ENCODE assay signal across 11 cellular contexts in the genomic region with DNA sequence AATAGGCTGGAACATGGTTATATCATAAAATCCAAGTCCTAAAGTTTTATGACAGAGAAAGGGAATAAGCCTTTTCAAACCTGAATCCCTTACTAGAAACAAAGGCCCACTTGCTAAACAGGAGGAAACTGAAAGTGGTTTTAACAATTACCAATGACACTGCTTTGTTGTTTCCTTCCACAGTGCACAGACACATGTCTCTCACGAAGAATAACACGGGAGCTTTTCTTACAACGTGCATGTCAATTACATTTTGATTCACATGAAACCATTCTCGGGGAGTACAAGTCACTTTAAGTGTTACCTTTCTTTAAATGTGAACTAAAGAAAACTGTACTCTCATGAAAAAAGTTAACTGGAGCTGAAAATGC. TPM values are rescaled to one million over a fixed set of nuclear protein-coding genes. Genes with fewer than 3 reads are reported as not detected.
DNase-seq lines count a peak whose midpoint lies in the region; ATAC-seq and TF ChIP-seq lines count a peak whose summit lies in the region.
"Had no signal": no experiment of that assay in that cellular context is flagged by ENCODE, and none has a peak within 500 bp of the region (broad histone marks: within the 10 kb centered on the region; RNA-seq: fewer than 3 reads in every experiment).

No MANE protein-coding gene starts in this region.

- DNase-seq in Caco-2, result no peak
- DNase-seq in adipocyte (ENCODE audit: low read depth), result peak; percentile 5
- no peak for DNase-seq in naive thymus-derived CD4-positive, alpha-beta T cell
- no peak for DNase-seq in iPS-NIHi11 (ENCODE audit: low spot score)
- no peak for DNase-seq in NCI-H82 treated with DMSO at 0.1 percent for 48 hours (lab: John Stamatoyannopoulos, UW; ENCODE audit: unreplicated experiment)
- no peak for DNase-seq in aorta
- DNase-seq: esophagus squamous epithelium, GDM1 had no signal

- no peak for TF ChIP-seq CTCF in Caco-2 (IDR thresholded peaks at IDR 0.05; ENCODE audit: insufficient read depth in 1 of 2, low read depth in 1 of 2, low read length in 1 of 2, severe bottlenecking in 1 of 2, unreplicated experiment in 1 of 2)
- no peak for TF ChIP-seq CTCF in KMS-11 (conservative IDR thresholded peaks at IDR 0.05; ENCODE audit: low read depth, low read length)

- H3K27ac ChIP-seq in KMS-11 (peak overlapping the region; percentile 70), aorta (ENCODE audit: low read depth in 1 of 2, low read length in 2 of 2) (no peak overlapping the region)
- H3K27ac ChIP-seq in naive thymus-derived CD4-positive, alpha-beta T cell (ENCODE audit: low read depth, low read length), result peak overlapping the region; percentile 95

- H3K9me3 ChIP-seq in Caco-2 (no peaks in the 10 kb centered on the region), adipocyte (ENCODE audit: control insufficient read depth, low read length) (no peaks in the 10 kb centered on the region), aorta (ENCODE audit: control insufficient read depth, low read length) (peaks cover 2% of the 10 kb centered on the region)
- H3K9me3 ChIP-seq in naive thymus-derived CD4-positive, alpha-beta T cell (ENCODE audit: control insufficient read depth in 2 of 3, low read length in 3 of 3), result no peaks in the 10 kb centered on the region
- H3K9me3 ChIP-seq: esophagus squamous epithelium had no signal

- H3K36me3 Mint-ChIP-seq in Caco-2 (ENCODE audit: insufficient read depth, unreplicated experiment), result peaks cover 33% of the 10 kb centered on the region
- peaks cover 5 to 14% (median 12%) of the 10 kb centered on the region in 5 donors for H3K36me3 Mint-ChIP-seq in naive thymus-derived CD4-positive, alpha-beta T cell

- peaks cover 9% of the 10 kb centered on the region; the same call in 1 of the 2 replicates for H3K79me2 ChIP-seq in KMS-11 (ENCODE audit: insufficient read depth, low read depth)

- peak overlapping the region; percentile 62 for H3K4me3 ChIP-seq in Caco-2 (ENCODE audit: low read depth, low read length)
- no peak overlapping the region for H3K4me3 ChIP-seq in KMS-11 (IDR thresholded peaks at IDR 0.05; ENCODE audit: insufficient read depth, low read depth, low read length)
- H3K4me3 ChIP-seq in adipocyte (ENCODE audit: low read length), result peak overlapping the region; percentile 94
- H3K4me3 ChIP-seq in naive thymus-derived CD4-positive, alpha-beta T cell (ENCODE audit: low read length), result no peak overlapping the region
- H3K4me3 ChIP-seq in aorta (ENCODE audit: low read length in 2 of 2), result no peak overlapping the region

- CTCF ChIA-PET in Caco-2 (lab: Charles Lee), result interaction anchor here (5.2 kb wide), 1 partner anchor 203 kb away, joined by 43 read pairs; no protein-coding TSS in a partner anchor
- CTCF ChIA-PET in naive thymus-derived CD4-positive, alpha-beta T cell (lab: Charles Lee), result interaction anchor here (0.6 to 8.2 kb wide), 4 partner anchors 8 to 537 kb away, joined by 3 to 126 read pairs (median 4); no protein-coding TSS in a partner anchor

- H2AFZ ChIP-seq in KMS-11 (ENCODE audit: low read depth), result no peak overlapping the region

- no peaks in the 10 kb centered on the region for H3K4me1 ChIP-seq in Caco-2
- H3K4me1 ChIP-seq in KMS-11 (ENCODE audit: low read depth, poor library complexity, severe bottlenecking), result peaks cover 28% of the 10 kb centered on the region
- peaks cover 26% of the 10 kb centered on the region for H3K4me1 ChIP-seq in adipocyte (ENCODE audit: control insufficient read depth, insufficient read depth, low read length)
- peaks cover 8 to 16% of the 10 kb centered on the region in 2 donors for H3K4me1 ChIP-seq in naive thymus-derived CD4-positive, alpha-beta T cell (ENCODE audit: control insufficient read depth in 2 of 2, insufficient read depth in 2 of 2, low read length in 2 of 2)
- peaks cover 0 to 2% of the 10 kb centered on the region in 2 donors for H3K4me1 ChIP-seq in aorta (ENCODE audit: control insufficient read depth in 1 of 2, insufficient read depth in 2 of 2, low read length in 2 of 2)

- no peaks in the 10 kb centered on the region for H4K20me1 ChIP-seq in KMS-11 (ENCODE audit: insufficient read depth)

- peak overlapping the region; percentile 91 for H3K4me3 Mint-ChIP-seq in Caco-2 (ENCODE audit: unreplicated experiment)
- H3K4me3 Mint-ChIP-seq in naive thymus-derived CD4-positive, alpha-beta T cell, result peak overlapping the region; percentile 85 to 99 (median 98)

- H3K4me1 Mint-ChIP-seq in Caco-2 (ENCODE audit: low read depth, unreplicated experiment), result peaks cover 11% of the 10 kb centered on the region
- H3K4me1 Mint-ChIP-seq in naive thymus-derived CD4-positive, alpha-beta T cell, result peaks cover 13 to 53% (median 41%) of the 10 kb centered on the region in 7 donors

- POLR2A ChIA-PET in Caco-2 (lab: Charles Lee), result interaction anchor here (0.6 kb wide), 1 partner anchor 687 kb away, joined by 3 read pairs; no protein-coding TSS in a partner anchor
- POLR2A ChIA-PET in naive thymus-derived CD4-positive, alpha-beta T cell (lab: Charles Lee), result interaction anchor here (0.5 to 4.4 kb wide), 12 partner anchors 8 to 725 kb away, joined by 3 to 33 read pairs (median 6); partner anchors contain the start of genes ADCK2, BRAF, NDUFB2 and SSBP1

- intact Hi-C loops in Caco-2 (cut with micrococcal nuclease; ENCODE audit: unreplicated experiment), result loop anchor here (5.0 kb wide), 1 partner anchor 336 kb away; no protein-coding TSS in a partner anchor
- intact Hi-C loops in naive thymus-derived CD4-positive, alpha-beta T cell (cut with micrococcal nuclease), result loop anchor here (5.0 to 10.0 kb wide), 5 partner anchors 39 to 1779 kb away; partner anchors contain the start of genes RAB19 (in 2 of the 2) and UBN2 (in 1 of the 2)
- intact Hi-C loops in aorta (cut with DNase I), result loop anchor here (2.0 to 10.0 kb wide), 5 partner anchors 89 to 721 kb away; partner anchors contain the start of genes ADCK2 (in 1 of the 2), BRAF (in 1 of the 2), MKRN1 (in 1 of the 2) and SSBP1 (in 1 of the 2)

- H3K27ac Mint-ChIP-seq in Caco-2 (ENCODE audit: unreplicated experiment), result peak overlapping the region; percentile 39
- peak overlapping the region; percentile 97 to 100 (median 100) for H3K27ac Mint-ChIP-seq in naive thymus-derived CD4-positive, alpha-beta T cell

- H3K4me2 ChIP-seq in KMS-11, result peak overlapping the region; percentile 79

- H3K27me3 ChIP-seq in Caco-2 (replicated peaks; ENCODE audit: control insufficient read depth, insufficient read depth, low read length) (no peaks in the 10 kb centered on the region), KMS-11 (ENCODE audit: insufficient read depth, low read depth) (no peaks in the 10 kb centered on the region), adipocyte (replicated peaks; ENCODE audit: control insufficient read depth, insufficient read depth, low read length) (no peaks in the 10 kb centered on the region), aorta (ENCODE audit: control insufficient read depth in 1 of 2, insufficient read depth in 2 of 2, low read length in 1 of 2) (no peaks in the 10 kb centered on the region)
- no peaks in the 10 kb centered on the region for H3K27me3 ChIP-seq in naive thymus-derived CD4-positive, alpha-beta T cell (ENCODE audit: control insufficient read depth in 2 of 2, insufficient read depth in 2 of 2, low read length in 2 of 2)

- peaks cover 2% of the 10 kb centered on the region for H3K27me3 Mint-ChIP-seq in Caco-2 (ENCODE audit: insufficient read depth, unreplicated experiment)
- peaks cover 2 to 20% (median 7%) of the 10 kb centered on the region in 5 donors for H3K27me3 Mint-ChIP-seq in naive thymus-derived CD4-positive, alpha-beta T cell

- peaks cover 10% of the 10 kb centered on the region for H3K9me3 Mint-ChIP-seq in Caco-2 (ENCODE audit: unreplicated experiment)
- peaks cover 0 to 3% (median 0%) of the 10 kb centered on the region in 11 donors for H3K9me3 Mint-ChIP-seq in naive thymus-derived CD4-positive, alpha-beta T cell

- no peak for ATAC-seq in naive thymus-derived CD4-positive, alpha-beta T cell
- ATAC-seq in GM19467 (IDR thresholded peaks at IDR 0.05; ENCODE audit: unreplicated experiment) (no peak), aorta (ENCODE audit: low FRiP score) (no peak)
- ATAC-seq: Panc1 had no signal

- H3K36me3 ChIP-seq in Caco-2 (ENCODE audit: control insufficient read depth, insufficient read depth, low read length) (no peaks in the 10 kb centered on the region; the same call in 1 of the 2 replicates), KMS-11 (ENCODE audit: insufficient read depth) (no peaks in the 10 kb centered on the region), adipocyte (ENCODE audit: control insufficient read depth, insufficient read depth, low read length, severe bottlenecking) (peaks cover 8% of the 10 kb centered on the region), aorta (ENCODE audit: control insufficient read depth in 1 of 2, insufficient read depth in 2 of 2, low read length in 1 of 2) (no peaks in the 10 kb centered on the region)
- H3K36me3 ChIP-seq in naive thymus-derived CD4-positive, alpha-beta T cell (ENCODE audit: control insufficient read depth in 2 of 3, insufficient read depth in 3 of 3, low read length in 3 of 3), result peaks cover 0 to 18% (median 0%) of the 10 kb centered on the region in 3 experiments

- WGBS in aorta, 2 donors, result 73% methylated on average over 4 of the region's 4 CpGs

- BruUV-seq in Caco-2 (replicated peaks; lab: Mats Ljungman, UMichigan), result no TSS peak

- H3K9ac ChIP-seq in KMS-11 (peak overlapping the region; percentile 85), adipocyte (ENCODE audit: low read length) (peak overlapping the region; percentile 88)

RNA-seq across cellular contexts. Expression of gene MRPS33, which starts 1.4 kb away (rescaled TPM):
- total RNA-seq in Caco-2 (2022) (67.7 and 70.2 TPM in 2 replicates), aorta (10 to 100 TPM; 21.0 to 23.4 TPM)
- 10 to 100 TPM; 25.9 to 69.1 (median 48.4) TPM for total RNA-seq in naive thymus-derived CD4-positive, alpha-beta T cell
- polyA plus RNA-seq in naive thymus-derived CD4-positive, alpha-beta T cell, result 100 to 1,000 TPM; 103 to 116 TPM
- 10 to 100 TPM; 36.8 to 72.5 TPM for polyA plus RNA-seq in aorta

Comparison
In these comparisons a context has a peak if more than half of its experiments do, and no peak if none do; other contexts are left out.
1. H3K4me3 ChIP-seq: peak in Caco-2 (single experiment) and adipocyte (single experiment); none in KMS-11 (single experiment), naive thymus-derived CD4-positive, alpha-beta T cell (single experiment) and aorta (0 of 2).
2. H3K27ac ChIP-seq: peak in KMS-11 (single experiment) and naive thymus-derived CD4-positive, alpha-beta T cell (single experiment); none in aorta (0 of 2).